26 cellular contexts compared by ENCODE assay signal in genomic region chr15:91692596-91692995, GRCh38.
"Had no signal": no experiment of that assay in that cellular context is flagged by ENCODE, and none has a peak within 500 bp of the region (broad histone marks: within the 10 kb centered on the region; RNA-seq: fewer than 3 reads in every experiment).

No MANE protein-coding gene starts in this region.

- DNase-seq: stimulated activated CD4-positive, alpha-beta T cell treated with anti-CD3 and anti-CD28 coated beads, Interleukin-1b, Interleukin-23, amount 100 ng/mL, for 48 hours; stimulated activated CD4-positive, alpha-beta T cell treated with anti-CD3 and anti-CD28 coated beads, Interleukin-2, amount 100 ng/mL, for 24 hours; stimulated activated CD4-positive, alpha-beta T cell treated with anti-CD3 and anti-CD28 coated beads, Interleukin-2, amount 100 ng/mL, for 48 hours; stimulated activated CD4-positive, alpha-beta T cell treated with anti-CD3 and anti-CD28 coated beads, Interleukin-4, amount 100 ng/mL, for 1 hour; stimulated activated CD4-positive, alpha-beta T cell treated with anti-CD3 and anti-CD28 coated beads, Interleukin-4, amount 100 ng/mL, for 24 hours; stimulated activated CD4-positive, alpha-beta T cell treated with anti-CD3 and anti-CD28 coated beads, Interleukin-4, amount 100 ng/mL, for 4 hours; stimulated activated CD8-positive, alpha-beta memory T cell treated with anti-CD3 and anti-CD28 coated beads, Interleukin-4, amount 100 ng/mL, for 48 hours; stimulated activated naive B cell treated with anti-CD40 and anti-IgM and Interleukin-4, amounts not matched to agents 10 μg/mL and 1 μg/mL and 100 μg/mL, for 72 hours; stimulated activated naive CD4-positive, alpha-beta T cell; stimulated activated naive CD4-positive, alpha-beta T cell treated with Interleukin-2 at 50 U/mL for 16 hours; stimulated activated naive CD8-positive, alpha-beta T cell treated with anti-CD3 and anti-CD28 coated beads, Interleukin-15, amount 100 ng/mL, for 72 hours; stimulated activated naive CD8-positive, alpha-beta T cell treated with anti-CD3 and anti-CD28 coated beads, Interleukin-15, Interleukin-2, amounts not matched to agents 100 U/mL and 50 U/mL, for 24 hours; stomach; testis; tibial artery; transverse colon; trophoblast cell; upper lobe of left lung; upper lobe of right lung had no signal

- H3K27me3 ChIP-seq: stomach, suprapubic skin, testis, thyroid gland, tibial artery, tibial nerve, transverse colon, upper lobe of left lung, upper lobe of right lung had no signal

- FAIRE-seq: urothelium cell line had no signal

- H3K4me3 ChIP-seq: stomach, suprapubic skin, testis, thoracic aorta, thyroid gland, tibial artery, tibial nerve, transverse colon, upper lobe of left lung, upper lobe of right lung had no signal

- ATAC-seq: stimulated activated effector memory CD8-positive, alpha-beta T cell treated with anti-CD3 and anti-CD28 coated beads, Interleukin-12 subunit alpha, Interleukin-12 subunit beta, amount 100 ng/mL, for 72 hours; stimulated activated memory B cell treated with anti-CD40 and anti-IgM and Interleukin-4, amounts not matched to agents 10 μg/mL and 1 μg/mL and 100 μg/mL, for 72 hours; stimulated activated naive CD8-positive, alpha-beta T cell treated with anti-CD3 and anti-CD28 coated beads, Interleukin-15, amount 100 ng/mL, for 72 hours; stimulated activated naive CD8-positive, alpha-beta T cell treated with anti-CD3 and anti-CD28 coated beads, Interleukin-15, Interleukin-2, amounts not matched to agents 100 U/mL and 50 U/mL, for 24 hours had no signal

- H3K27ac ChIP-seq: testis, upper lobe of right lung had no signal

- H3K9me3 ChIP-seq: stomach, suprapubic skin, testis, thoracic aorta, thyroid gland, tibial artery, tibial nerve, transverse colon, upper lobe of left lung, upper lobe of right lung had no signal

- H3K4me1 ChIP-seq: thyroid gland, transverse colon, upper lobe of right lung had no signal

- H3K36me3 ChIP-seq: stomach, suprapubic skin, thoracic aorta, thyroid gland, tibial artery, tibial nerve, transverse colon, upper lobe of left lung, upper lobe of right lung had no signal
